In genomic region chr4:81454498-81454897, GRCh38 we compare ENCODE assay signal across 11 cellular contexts. TPM values are rescaled to one million over a fixed set of nuclear protein-coding genes. Genes with fewer than 3 reads are reported as not detected.
DNase-seq lines count a peak whose midpoint lies in the region; ATAC-seq, FAIRE-seq and TF ChIP-seq lines count a peak whose summit lies in the region.
"Had no signal": no experiment of that assay in that cellular context is flagged by ENCODE, and none has a peak within 500 bp of the region (broad histone marks: within the 10 kb centered on the region; RNA-seq: fewer than 3 reads in every experiment).

No MANE protein-coding gene starts in this region.

- H3K27me3 ChIP-seq in A673 (replicated peaks; ENCODE audit: insufficient read depth, low read depth, low read length, poor library complexity) (no peaks in the 10 kb centered on the region), sigmoid colon (no peaks in the 10 kb centered on the region)

- peak overlapping the region; percentile 79 for H3K27ac Mint-ChIP-seq in activated CD8-positive, alpha-beta T cell treated with anti-CD3 and anti-CD28 coated beads for 36 hours
- H3K27ac Mint-ChIP-seq in chondrocyte (ENCODE audit: unreplicated experiment): no peak overlapping the region

- no peak for TF ChIP-seq POLR2A in sigmoid colon (IDR thresholded peaks at IDR 0.05)

- peak; percentile 38 for DNase-seq in A673 (ENCODE audit: low spot score)
- peak; percentile 73 for DNase-seq in activated CD8-positive, alpha-beta T cell treated with anti-CD3 and anti-CD28 coated beads for 36 hours
- DNase-seq in Ammon's horn (ENCODE audit: low spot score): no peak
- no peak for DNase-seq in chondrocyte (ENCODE audit: low spot score)
- DNase-seq in sigmoid colon: no peak
- no peak for DNase-seq in SW480 (ENCODE audit: low spot score)
- DNase-seq: cortex of kidney had no signal

- H3K36me3 ChIP-seq in A673 (ENCODE audit: insufficient read depth, low read length, poor library complexity, severe bottlenecking) (no peaks in the 10 kb centered on the region), sigmoid colon (peaks cover 0 to 58% (median 1%) of the 10 kb centered on the region in 4 donors)
- H3K36me3 ChIP-seq: neutrophil had no signal

- no peaks in the 10 kb centered on the region for H3K9me3 Mint-ChIP-seq in activated CD8-positive, alpha-beta T cell treated with anti-CD3 and anti-CD28 coated beads for 36 hours
- H3K9me3 Mint-ChIP-seq in chondrocyte (ENCODE audit: low read depth): no peaks in the 10 kb centered on the region

- no peaks in the 10 kb centered on the region for H3K4me1 ChIP-seq in A673 (ENCODE audit: insufficient read depth, low read length, poor library complexity, severe bottlenecking)
- no peaks in the 10 kb centered on the region for H3K4me1 ChIP-seq in sigmoid colon

- H3K4me1 Mint-ChIP-seq in activated CD8-positive, alpha-beta T cell treated with anti-CD3 and anti-CD28 coated beads for 36 hours (ENCODE audit: low read depth): peaks cover 21% of the 10 kb centered on the region
- H3K4me1 Mint-ChIP-seq in chondrocyte (ENCODE audit: low read depth): peaks cover 24% of the 10 kb centered on the region

- no peak for TF ChIP-seq EP300 in sigmoid colon (IDR thresholded peaks at IDR 0.05)

- POLR2A ChIA-PET in A673 (lab: Charles Lee; ENCODE audit: low non-redundant PET): no interaction called here
- POLR2A ChIA-PET in activated CD8-positive, alpha-beta T cell treated with anti-CD3 and anti-CD28 coated beads for 36 hours (lab: Charles Lee): no interaction called here

- TF ChIP-seq CTCF in A673 (conservative IDR thresholded peaks at IDR 0.05; ENCODE audit: low read depth, low read length) (no peak), chondrocyte (IDR thresholded peaks at IDR 0.05) (no peak), sigmoid colon (IDR thresholded peaks at IDR 0.05) (no peak)
- TF ChIP-seq CTCF in activated CD8-positive, alpha-beta T cell treated with anti-CD3 and anti-CD28 coated beads for 36 hours (IDR thresholded peaks at IDR 0.05): no peak

- intact Hi-C loops in A673 (cut with micrococcal nuclease; ENCODE audit: unreplicated experiment) (no loop called here), sigmoid colon (cut with DNase I) (no loop called here)
- intact Hi-C loops in activated CD8-positive, alpha-beta T cell treated with anti-CD3 and anti-CD28 coated beads for 36 hours (cut with micrococcal nuclease): no loop called here

- peaks cover 40% of the 10 kb centered on the region for H3K36me3 Mint-ChIP-seq in activated CD8-positive, alpha-beta T cell treated with anti-CD3 and anti-CD28 coated beads for 36 hours (ENCODE audit: low read depth)
- peaks cover 6% of the 10 kb centered on the region for H3K36me3 Mint-ChIP-seq in chondrocyte (ENCODE audit: low read depth)

- no peak overlapping the region for H3K27ac ChIP-seq in A673 (ENCODE audit: low read depth, low read length, poor library complexity, severe bottlenecking)
- no peak overlapping the region for H3K27ac ChIP-seq in sigmoid colon
- H3K27ac ChIP-seq: neutrophil had no signal

- 13 to 35% methylated on average over 5 of the region's 5 CpGs for WGBS in sigmoid colon, 2 donors

- ATAC-seq in HG02759 (IDR thresholded peaks at IDR 0.05; ENCODE audit: unreplicated experiment): peak; percentile 62
- peak; percentile 96 for ATAC-seq in activated CD8-positive, alpha-beta T cell treated with anti-CD3 and anti-CD28 coated beads for 36 hours

- CTCF ChIA-PET in A673 (lab: Charles Lee): no interaction called here
- CTCF ChIA-PET in activated CD8-positive, alpha-beta T cell treated with anti-CD3 and anti-CD28 coated beads for 36 hours (lab: Charles Lee): interaction anchor here (1.0 to 3.8 kb wide), 4 partner anchors 8 to 389 kb away, joined by 3 to 21 read pairs (median 3); no protein-coding TSS in a partner anchor

- peak; percentile 64 for FAIRE-seq in islet of Langerhans (lab: Jason Lieb, UNC)

- H3K4me3 Mint-ChIP-seq in activated CD8-positive, alpha-beta T cell treated with anti-CD3 and anti-CD28 coated beads for 36 hours: no peak overlapping the region
- no peak overlapping the region for H3K4me3 Mint-ChIP-seq in chondrocyte (ENCODE audit: unreplicated experiment)

- no peaks in the 10 kb centered on the region for H3K9me3 ChIP-seq in A673 (ENCODE audit: low read depth, low read length, poor library complexity, severe bottlenecking)
- no peaks in the 10 kb centered on the region for H3K9me3 ChIP-seq in sigmoid colon
- H3K9me3 ChIP-seq: neutrophil had no signal

- BruUV-seq in A673 (replicated peaks; lab: Mats Ljungman, UMichigan): no TSS peak

- no peak overlapping the region for H3K4me3 ChIP-seq in A673 (ENCODE audit: low read depth, low read length, poor library complexity, severe bottlenecking)
- no peak overlapping the region for H3K4me3 ChIP-seq in sigmoid colon

- H3K27me3 Mint-ChIP-seq in activated CD8-positive, alpha-beta T cell treated with anti-CD3 and anti-CD28 coated beads for 36 hours: no peaks in the 10 kb centered on the region
- H3K27me3 Mint-ChIP-seq in chondrocyte (ENCODE audit: low read depth): peaks cover 4% of the 10 kb centered on the region

RNA-seq across cellular contexts. Expression of gene RASGEF1B, which starts 17.2 kb away (rescaled TPM):
- 6.4 and 8.1 TPM in 2 replicates for total RNA-seq in A673 (2021)
- total RNA-seq in activated CD8-positive, alpha-beta T cell treated with anti-CD3 and anti-CD28 coated beads for 36 hours: 1 to 10 TPM; 6.1 to 6.2 TPM
- 2.3 to 5.6 TPM (median 2.5 TPM) in 3 replicates for total RNA-seq in chondrocyte
- 10 to 100 TPM in 3 of 4 donors, 1 to 10 TPM in 1; 5.0 to 12.1 (median 10.8) TPM for total RNA-seq in sigmoid colon
- 10 to 100 TPM in 1 of 3 donors, 1 to 10 TPM in 2; 6.0 to 10.6 (median 7.2) TPM for polyA plus RNA-seq in sigmoid colon
- polyA plus RNA-seq: BJ had no signal

Comparison
In these comparisons a context has a peak if more than half of its experiments do, and no peak if none do; other contexts are left out.
1. DNase-seq: peak in A673 (single experiment) and activated CD8-positive, alpha-beta T cell treated with anti-CD3 and anti-CD28 coated beads for 36 hours (single experiment); none in Ammon's horn (single experiment), chondrocyte (single experiment), sigmoid colon (single experiment) and SW480 (single experiment).